7 cellular contexts compared by ENCODE assay signal in genomic region chr19:16041571-16042386, GRCh38. TPM values are rescaled to one million over a fixed set of nuclear protein-coding genes. Genes with fewer than 3 reads are reported as not detected.
DNase-seq lines count a peak whose midpoint lies in the region; ATAC-seq and TF ChIP-seq lines count a peak whose summit lies in the region.

No MANE protein-coding gene starts in this region.

- H3K27ac ChIP-seq in WERI-Rb-1, result no peak overlapping the region

- CTCF ChIA-PET in MCF 10A (lab: Yijun Ruan, JAX), result interaction anchor here (0.6 to 3.2 kb wide), 45 partner anchors 8 to 1347 kb away, joined by 3 to 34 read pairs (median 4); partner anchors contain the start of genes CIB3, FAM32A, RAB8A and TPM4

- H3K36me3 ChIP-seq in WERI-Rb-1, result no peaks in the 10 kb centered on the region

- no peaks in the 10 kb centered on the region for H3K9me3 Mint-ChIP-seq in MCF 10A (ENCODE audit: unreplicated experiment)

- no peaks in the 10 kb centered on the region for H3K27me3 Mint-ChIP-seq in MCF 10A (ENCODE audit: insufficient read depth, unreplicated experiment)

- H3K36me3 Mint-ChIP-seq in MCF 10A (ENCODE audit: insufficient read depth, unreplicated experiment), result no peaks in the 10 kb centered on the region

- TF ChIP-seq CTCF in GM12873 (IDR thresholded peaks at IDR 0.05; ENCODE audit: insufficient read depth, low read depth, low read length, missing control alignments) (peak; percentile 93), WERI-Rb-1 (IDR thresholded peaks at IDR 0.05; ENCODE audit: low read depth, low read length) (peak; percentile 90), MCF 10A (IDR thresholded peaks at IDR 0.05; ENCODE audit: unreplicated experiment) (peak; percentile 99)

- POLR2A ChIA-PET in MCF 10A (lab: Yijun Ruan, JAX), result interaction anchor here (0.7 to 2.4 kb wide), 10 partner anchors 19 to 156 kb away, joined by 3 to 16 read pairs (median 4); partner anchors contain the start of genes AP1M1, FAM32A and RAB8A

- no peaks in the 10 kb centered on the region for H3K4me1 Mint-ChIP-seq in MCF 10A (ENCODE audit: insufficient read depth, unreplicated experiment)

- H3K27ac Mint-ChIP-seq in MCF 10A (ENCODE audit: low read depth, unreplicated experiment), result no peak overlapping the region

- intact Hi-C loops in MCF 10A (cut with micrococcal nuclease), result loop anchor here (1.0 to 2.0 kb wide), 5 partner anchors 38 to 413 kb away; partner anchors contain the start of gene RAB8A

- peak overlapping the region; percentile 13 for H3K4me3 ChIP-seq in WERI-Rb-1 (ENCODE audit: low read depth, low read length)

- H3K4me3 Mint-ChIP-seq in MCF 10A (ENCODE audit: unreplicated experiment), result no peak overlapping the region

- no peaks in the 10 kb centered on the region for H3K9me3 ChIP-seq in WERI-Rb-1 (ENCODE audit: severe bottlenecking)

- no peak for ATAC-seq in GM18907 (IDR thresholded peaks at IDR 0.05; ENCODE audit: unreplicated experiment)

- DNase-seq in NCI-H146 treated with DMSO at 0.1 percent for 48 hours (lab: John Stamatoyannopoulos, UW; ENCODE audit: unreplicated experiment), result peak; percentile 22
- DNase-seq in WERI-Rb-1, result peak; percentile 78
- DNase-seq in MCF 10A (ENCODE audit: unreplicated experiment), result peak; percentile 75
- peak; percentile 84 for DNase-seq in inferior parietal cortex (ENCODE audit: extremely low spot score)
- peak; percentile 76 for DNase-seq in stimulated activated CD4-positive, alpha-beta T cell treated with anti-CD3 and anti-CD28 coated beads, Interleukin-12 subunit alpha, Interleukin-12 subunit beta, amount 100 ng/mL, for 4 hours

- peaks cover 16% of the 10 kb centered on the region for H3K27me3 ChIP-seq in WERI-Rb-1 (ENCODE audit: insufficient read depth, low read depth, severe bottlenecking)

- no TSS peak for BruUV-seq in MCF 10A (replicated peaks; lab: Mats Ljungman, UMichigan)

RNA-seq across cellular contexts. Expression of gene TPM4, which starts 34.5 kb away (rescaled TPM):
- 355 and 424 TPM in 2 replicates for total RNA-seq in MCF 10A (2022)

Comparison
In these comparisons a context has a peak if more than half of its experiments do, and no peak if none do; other contexts are left out.
1. DNase-seq: peak in every context shown above with its lines; median percentile 84 in inferior parietal cortex; 78 in WERI-Rb-1; 76 in stimulated activated CD4-positive, alpha-beta T cell treated with anti-CD3 and anti-CD28 coated beads, Interleukin-12 subunit alpha, Interleukin-12 subunit beta, amount 100 ng/mL, for 4 hours; 75 in MCF 10A; 22 in NCI-H146 treated with DMSO at 0.1 percent for 48 hours.